ENCODE assay signal across 13 cellular contexts in genomic region chr19:19711306-19711933, GRCh38.
"Had no signal": no experiment of that assay in that cellular context is flagged by ENCODE, and none has a peak within 500 bp of the region (broad histone marks: within the 10 kb centered on the region; RNA-seq: fewer than 3 reads in every experiment).

No MANE protein-coding gene starts in this region.

- H3K4me3 ChIP-seq: transverse colon had no signal

- ATAC-seq: activated CD8-positive, alpha-beta T cell treated with anti-CD3 and anti-CD28 coated beads for 36 hours; activated naive CD8-positive, alpha-beta T cell treated with anti-CD3 and anti-CD28 coated beads, Interleukin-2, amount 50 U/mL, for 24 hours; gastrocnemius medialis; left ventricle myocardium superior; stimulated activated memory B cell treated with anti-CD40 and anti-IgM and Interleukin-4, amounts not matched to agents 10 μg/mL and 1 μg/mL and 100 μg/mL, for 72 hours; T-cell had no signal

- H3K4me1 ChIP-seq: gastrocnemius medialis, parathyroid adenoma, transverse colon had no signal

- H3K27me3 Mint-ChIP-seq: activated CD8-positive, alpha-beta T cell treated with anti-CD3 and anti-CD28 coated beads for 36 hours; activated naive CD8-positive, alpha-beta T cell treated with anti-CD3 and anti-CD28 coated beads, Interleukin-2, amount 50 U/mL, for 24 hours; stimulated activated memory B cell treated with anti-CD40 and anti-IgM and Interleukin-4, amounts not matched to agents 10 μg/mL and 1 μg/mL and 100 μg/mL, for 72 hours; T-cell had no signal

- H3K27ac ChIP-seq: gastrocnemius medialis, parathyroid adenoma, transverse colon had no signal

- H3K79me2 ChIP-seq: parathyroid adenoma had no signal

- H3K4me3 Mint-ChIP-seq: activated CD8-positive, alpha-beta T cell treated with anti-CD3 and anti-CD28 coated beads for 36 hours; activated naive CD8-positive, alpha-beta T cell treated with anti-CD3 and anti-CD28 coated beads, Interleukin-2, amount 50 U/mL, for 24 hours; stimulated activated memory B cell treated with anti-CD40 and anti-IgM and Interleukin-4, amounts not matched to agents 10 μg/mL and 1 μg/mL and 100 μg/mL, for 72 hours; T-cell had no signal

- H3K9ac ChIP-seq: parathyroid adenoma had no signal

- H2AFZ ChIP-seq: parathyroid adenoma had no signal

- H3K4me1 Mint-ChIP-seq: activated naive CD8-positive, alpha-beta T cell treated with anti-CD3 and anti-CD28 coated beads, Interleukin-2, amount 50 U/mL, for 24 hours; stimulated activated memory B cell treated with anti-CD40 and anti-IgM and Interleukin-4, amounts not matched to agents 10 μg/mL and 1 μg/mL and 100 μg/mL, for 72 hours; T-cell had no signal

- H3K27me3 ChIP-seq: gastrocnemius medialis, transverse colon had no signal

- DNase-seq: activated CD4-positive, alpha-beta T cell treated with anti-CD3 and anti-CD28 coated beads for 4 hours; activated CD8-positive, alpha-beta memory T cell treated with anti-CD3 and anti-CD28 coated beads, Interleukin-2, amount 50 U/mL, for 48 hours; activated CD8-positive, alpha-beta T cell treated with anti-CD3 and anti-CD28 coated beads for 36 hours; activated naive CD4-positive, alpha-beta T cell treated with Interleukin-2 at 50 U/mL for 16 hours; activated naive CD8-positive, alpha-beta T cell treated with anti-CD3 and anti-CD28 coated beads, Interleukin-2, amount 50 U/mL, for 24 hours; effector CD4-positive, alpha-beta T cell; gastrocnemius medialis; left ventricle myocardium superior; retina; T-cell; transverse colon had no signal

- H3K27ac Mint-ChIP-seq: activated CD8-positive, alpha-beta T cell treated with anti-CD3 and anti-CD28 coated beads for 36 hours; activated naive CD8-positive, alpha-beta T cell treated with anti-CD3 and anti-CD28 coated beads, Interleukin-2, amount 50 U/mL, for 24 hours; stimulated activated memory B cell treated with anti-CD40 and anti-IgM and Interleukin-4, amounts not matched to agents 10 μg/mL and 1 μg/mL and 100 μg/mL, for 72 hours; T-cell had no signal
